12 cellular contexts compared by ENCODE assay signal in the genomic region with DNA sequence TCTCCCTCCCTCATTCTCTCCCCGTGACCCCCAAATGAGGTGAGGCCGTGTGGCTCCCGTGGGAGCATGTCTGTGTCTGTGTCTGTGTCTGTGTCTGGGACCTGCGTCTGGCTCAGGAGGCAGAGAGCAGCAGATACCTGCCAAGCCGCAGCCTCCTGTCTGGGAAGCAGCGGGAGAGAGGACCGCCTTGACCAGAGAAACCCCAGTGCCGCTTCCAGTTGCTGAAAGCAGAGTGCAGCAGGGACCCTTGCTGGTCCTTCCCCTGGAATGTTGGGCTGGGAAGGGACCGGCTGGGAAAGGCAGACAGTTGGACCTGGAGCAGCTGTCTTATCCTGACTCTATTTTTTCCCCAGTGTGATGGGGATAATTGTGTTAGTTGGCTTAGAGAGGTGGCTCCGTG. TPM values are rescaled to one million over a fixed set of nuclear protein-coding genes. Genes with fewer than 3 reads are reported as not detected.
A peak's percentile ranks its signal among the peaks of the same experiment; 100 is the strongest.
DNase-seq lines count a peak whose midpoint lies in the region; ATAC-seq and TF ChIP-seq lines count a peak whose summit lies in the region.
"Had no signal": no experiment of that assay in that cellular context is flagged by ENCODE, and none has a peak within 500 bp of the region (broad histone marks: within the 10 kb centered on the region; RNA-seq: fewer than 3 reads in every experiment).

No MANE protein-coding gene starts in this region.

- H3K9me3 ChIP-seq in skeletal muscle satellite cell (replicated peaks; ENCODE audit: low read length), result no peaks in the 10 kb centered on the region
- no peaks in the 10 kb centered on the region for H3K9me3 ChIP-seq in colonic mucosa
- no peaks in the 10 kb centered on the region for H3K9me3 ChIP-seq in CD8-positive, alpha-beta memory T cell (ENCODE audit: low read length)

- peaks cover 30 to 39% of the 10 kb centered on the region in 2 donors for H3K27me3 Mint-ChIP-seq in CD8-positive, alpha-beta memory T cell

- ATAC-seq in GM18505 (IDR thresholded peaks at IDR 0.05; ENCODE audit: unreplicated experiment), result no peak

- H3K36me3 Mint-ChIP-seq in CD8-positive, alpha-beta memory T cell, result no peaks in the 10 kb centered on the region

- H3K4me3 Mint-ChIP-seq in CD8-positive, alpha-beta memory T cell, result no peak overlapping the region

- peaks cover 70% of the 10 kb centered on the region for H3K4me1 ChIP-seq in skeletal muscle satellite cell (ENCODE audit: control insufficient read depth, insufficient read depth, low read length)
- H3K4me1 ChIP-seq in colonic mucosa, result no peaks in the 10 kb centered on the region
- H3K4me1 ChIP-seq in CD8-positive, alpha-beta memory T cell (ENCODE audit: insufficient read depth, low read length), result no peaks in the 10 kb centered on the region

- H3K36me3 ChIP-seq in skeletal muscle satellite cell (ENCODE audit: insufficient read depth, low read length) (no peaks in the 10 kb centered on the region), colonic mucosa (no peaks in the 10 kb centered on the region)
- no peaks in the 10 kb centered on the region for H3K36me3 ChIP-seq in CD8-positive, alpha-beta memory T cell (ENCODE audit: insufficient read depth, low read length)

- no peaks in the 10 kb centered on the region for H3K9me3 Mint-ChIP-seq in CD8-positive, alpha-beta memory T cell

- TF ChIP-seq CTCF in colonic mucosa (IDR thresholded peaks at IDR 0.05), result no peak

- H3K27me3 ChIP-seq in skeletal muscle satellite cell (ENCODE audit: control insufficient read depth, insufficient read depth, low read length), result no peaks in the 10 kb centered on the region
- H3K27me3 ChIP-seq in colonic mucosa, result no peaks in the 10 kb centered on the region
- peaks cover 5% of the 10 kb centered on the region for H3K27me3 ChIP-seq in CD8-positive, alpha-beta memory T cell (ENCODE audit: insufficient read depth, low read length, poor library complexity, severe bottlenecking)

- no peaks in the 10 kb centered on the region for H3K4me1 Mint-ChIP-seq in CD8-positive, alpha-beta memory T cell

- CTCF ChIA-PET in CD8-positive, alpha-beta memory T cell (lab: Charles Lee), result no interaction called here

- DNase-seq in HK-2 (ENCODE audit: unreplicated experiment), result peak; percentile 18
- DNase-seq in caudate nucleus (lab: John Stamatoyannopoulos, UW), result peak in 1 of 61 donors; percentile 46
- DNase-seq in islet precursor cell, result peak; percentile 86
- no peak for DNase-seq in colonic mucosa
- no peak for DNase-seq in CD8-positive, alpha-beta memory T cell
- no peak for DNase-seq in activated CD4-positive, alpha-beta T cell treated with anti-CD3 and anti-CD28 coated beads for 48 hours
- DNase-seq: activated CD4-positive, alpha-beta T cell treated with anti-CD3 and anti-CD28 coated beads, Interleukin-2, amount 50 U/mL, for 4 hours; DND-41; stimulated activated CD4-positive, alpha-beta T cell treated with anti-CD3 and anti-CD28 coated beads, Interleukin-1b, Interleukin-23, amount 100 ng/mL, for 48 hours had no signal

- peak overlapping the region; percentile 60 for H3K4me2 ChIP-seq in skeletal muscle satellite cell (ENCODE audit: low read length)

- no peak overlapping the region for H3K27ac Mint-ChIP-seq in CD8-positive, alpha-beta memory T cell

- intact Hi-C loops in colonic mucosa (cut with DNase I), result no loop called here

- POLR2A ChIA-PET in CD8-positive, alpha-beta memory T cell (lab: Charles Lee), result no interaction called here

- peak overlapping the region; percentile 52 for H3K27ac ChIP-seq in caudate nucleus (ENCODE audit: low read depth, low read length)
- H3K27ac ChIP-seq in colonic mucosa, result no peak overlapping the region
- no peak overlapping the region for H3K27ac ChIP-seq in CD8-positive, alpha-beta memory T cell (ENCODE audit: low read depth, low read length)

- H3K4me3 ChIP-seq in skeletal muscle satellite cell (ENCODE audit: low read length), result peak overlapping the region; percentile 50
- H3K4me3 ChIP-seq in colonic mucosa, result no peak overlapping the region
- H3K4me3 ChIP-seq in CD8-positive, alpha-beta memory T cell (ENCODE audit: low read length), result no peak overlapping the region

- peak overlapping the region; percentile 20 for H3K9ac ChIP-seq in skeletal muscle satellite cell (ENCODE audit: low read depth, low read length)
- no peak overlapping the region for H3K9ac ChIP-seq in colonic mucosa (ENCODE audit: low read depth in 2 of 2, low read length in 2 of 2)

- no peak for TF ChIP-seq POLR2A in GM18505 (IDR thresholded peaks at IDR 0.05; ENCODE audit: borderline replicate concordance, extremely low read depth, insufficient read depth, insufficient read length)

RNA-seq across cellular contexts. Expression of a gene that starts 0.5 kb away (rescaled TPM):
- total RNA-seq in skeletal muscle satellite cell (2012; rRNA removed), result under 0.01 and 0.87 TPM in 2 replicates
- total RNA-seq in colonic mucosa, result 1 to 10 TPM in 1 of 2 donors, under 1 TPM in 1; 0.44 to 1.4 TPM
- not detected for total RNA-seq in CD8-positive, alpha-beta memory T cell
- polyA plus RNA-seq in CD8-positive, alpha-beta memory T cell, result not detected
- total RNA-seq: RPMI7951 had no signal

RNA-seq across cellular contexts. Expression of a gene that starts 17.1 kb away (rescaled TPM):
- 20.5 and 24.9 TPM in 2 replicates for total RNA-seq in skeletal muscle satellite cell (2012; rRNA removed)
- 10 to 100 TPM in 1 of 2 donors, 1 to 10 TPM in 1; 9.2 to 20.0 TPM for total RNA-seq in colonic mucosa
- 10 to 100 TPM; 69.9 to 78.7 TPM for total RNA-seq in CD8-positive, alpha-beta memory T cell
- 22.6 TPM for polyA plus RNA-seq in CD8-positive, alpha-beta memory T cell

RNA-seq across cellular contexts. Expression of a gene that starts 28.3 kb away (rescaled TPM):
- 17.0 and 18.3 TPM in 2 replicates for total RNA-seq in skeletal muscle satellite cell (2012; rRNA removed)
- total RNA-seq in colonic mucosa, result 10 to 100 TPM; 49.3 to 53.2 TPM
- total RNA-seq in CD8-positive, alpha-beta memory T cell, result 10 to 100 TPM; 27.5 to 33.2 TPM
- 33.3 TPM for polyA plus RNA-seq in CD8-positive, alpha-beta memory T cell

RNA-seq across cellular contexts. Expression of a gene that starts 59.5 kb away (rescaled TPM):
- 35.0 and 42.8 TPM in 2 replicates for total RNA-seq in skeletal muscle satellite cell (2012; rRNA removed)
- total RNA-seq in colonic mucosa, result 10 to 100 TPM; 19.2 to 32.1 TPM
- 10 to 100 TPM; 84.2 to 86.9 TPM for total RNA-seq in CD8-positive, alpha-beta memory T cell
- polyA plus RNA-seq in CD8-positive, alpha-beta memory T cell, result 12.5 TPM

RNA-seq across cellular contexts. Expression of a gene that starts 59.8 kb away (rescaled TPM):
- total RNA-seq in skeletal muscle satellite cell (2012; rRNA removed), result 267 and 273 TPM in 2 replicates
- total RNA-seq in colonic mucosa, result 100 to 1,000 TPM; 203 to 312 TPM
- total RNA-seq in CD8-positive, alpha-beta memory T cell, result 100 to 1,000 TPM; 447 to 453 TPM
- 456 TPM for polyA plus RNA-seq in CD8-positive, alpha-beta memory T cell

Comparison
In these comparisons a context has a peak if more than half of its experiments do, and no peak if none do; other contexts are left out.
1. DNase-seq: peak in HK-2 (single experiment) and islet precursor cell (single experiment); none in colonic mucosa (single experiment), CD8-positive, alpha-beta memory T cell (0 of 5) and activated CD4-positive, alpha-beta T cell treated with anti-CD3 and anti-CD28 coated beads for 48 hours (single experiment).